ENCODE assay signal across 23 cellular contexts in the genomic region with DNA sequence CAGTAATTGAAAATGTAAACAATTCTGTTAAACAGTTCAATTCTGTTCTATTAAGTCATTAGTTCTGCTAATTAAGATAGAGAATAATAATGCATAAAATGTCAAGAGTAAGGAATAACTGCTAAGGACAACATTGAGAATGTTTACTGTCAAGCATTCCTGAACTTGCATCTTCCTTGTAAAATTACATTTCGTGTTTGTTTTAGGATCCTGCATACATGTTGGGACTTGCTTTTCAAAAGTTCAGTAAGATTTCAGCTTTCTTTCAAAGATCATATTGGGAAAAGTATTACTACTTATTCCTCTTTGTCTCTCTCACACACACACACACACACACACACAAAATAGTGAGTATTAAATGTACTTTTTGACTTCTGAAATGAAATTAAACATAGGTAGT.
"Had no signal": no experiment of that assay in that cellular context is flagged by ENCODE, and none has a peak within 500 bp of the region (broad histone marks: within the 10 kb centered on the region; RNA-seq: fewer than 3 reads in every experiment).

No MANE protein-coding gene starts in this region.

- DNase-seq: activated CD4-positive, alpha-beta memory T cell treated with anti-CD3 and anti-CD28 coated beads for 36 hours; activated CD4-positive, alpha-beta T cell treated with anti-CD3 and anti-CD28 coated beads for 48 hours; activated gamma-delta T cell; activated naive CD4-positive, alpha-beta T cell treated with anti-CD3 and anti-CD28 coated beads, Interleukin-2, amount 50 U/mL, for 16 hours; activated naive CD8-positive, alpha-beta T cell treated with anti-CD3 and anti-CD28 coated beads, Interleukin-2, amount 50 U/mL, for 24 hours; body of pancreas; central memory CD4-positive, alpha-beta T cell; effector memory CD4-positive, alpha-beta T cell; gastrocnemius medialis; hippocampal formation; left cardiac atrium; mesendoderm; naive B cell; sigmoid colon; stimulated activated CD4-positive, alpha-beta T cell treated with anti-CD3 and anti-CD28 coated beads, Interleukin-2, amount 100 ng/mL, for 48 hours; stimulated activated CD8-positive, alpha-beta memory T cell treated with anti-CD3 and anti-CD28 coated beads, Interleukin-4, amount 100 ng/mL, for 48 hours; stimulated activated naive CD4-positive, alpha-beta T cell; T-helper 9 cell; testis; trophoblast cell; uterus had no signal

- H3K36me3 Mint-ChIP-seq: activated CD4-positive, alpha-beta memory T cell treated with anti-CD3 and anti-CD28 coated beads for 36 hours had no signal

- H3K27ac ChIP-seq: body of pancreas, esophagus muscularis mucosa, gastrocnemius medialis, sigmoid colon, testis, uterus had no signal

- H3K9me3 Mint-ChIP-seq: activated CD4-positive, alpha-beta memory T cell treated with anti-CD3 and anti-CD28 coated beads for 36 hours; activated naive CD8-positive, alpha-beta T cell treated with anti-CD3 and anti-CD28 coated beads, Interleukin-2, amount 50 U/mL, for 24 hours; naive B cell; neural crest cell had no signal

- H3K4me3 ChIP-seq: body of pancreas, esophagus muscularis mucosa, gastrocnemius medialis, sigmoid colon, testis, uterus had no signal

- H3K4me1 ChIP-seq: body of pancreas, testis, uterus had no signal

- H3K27me3 ChIP-seq: body of pancreas, esophagus muscularis mucosa, gastrocnemius medialis, sigmoid colon, testis, uterus had no signal

- H3K36me3 ChIP-seq: uterus had no signal

- H3K27ac Mint-ChIP-seq: activated CD4-positive, alpha-beta memory T cell treated with anti-CD3 and anti-CD28 coated beads for 36 hours; activated naive CD8-positive, alpha-beta T cell treated with anti-CD3 and anti-CD28 coated beads, Interleukin-2, amount 50 U/mL, for 24 hours; naive B cell had no signal

- H3K27me3 Mint-ChIP-seq: activated CD4-positive, alpha-beta memory T cell treated with anti-CD3 and anti-CD28 coated beads for 36 hours; activated naive CD8-positive, alpha-beta T cell treated with anti-CD3 and anti-CD28 coated beads, Interleukin-2, amount 50 U/mL, for 24 hours; naive B cell had no signal

- H3K9me3 ChIP-seq: body of pancreas, esophagus muscularis mucosa, gastrocnemius medialis, sigmoid colon, testis, uterus had no signal

- H3K4me3 Mint-ChIP-seq: activated CD4-positive, alpha-beta memory T cell treated with anti-CD3 and anti-CD28 coated beads for 36 hours; activated naive CD8-positive, alpha-beta T cell treated with anti-CD3 and anti-CD28 coated beads, Interleukin-2, amount 50 U/mL, for 24 hours; naive B cell; neural crest cell had no signal
